In genomic region chr6:20845592-20845991, GRCh38 we compare ENCODE assay signal across 27 cellular contexts.
"Had no signal": no experiment of that assay in that cellular context is flagged by ENCODE, and none has a peak within 500 bp of the region (broad histone marks: within the 10 kb centered on the region; RNA-seq: fewer than 3 reads in every experiment).

No MANE protein-coding gene starts in this region.

- H2AFZ ChIP-seq: neural progenitor cell had no signal

- H3K9me3 ChIP-seq: heart left ventricle, left lung, lower lobe of right lung, right atrium auricular region, transverse colon had no signal

- H3K27ac ChIP-seq: heart left ventricle, left lung, lower lobe of right lung, neural progenitor cell, right atrium auricular region, transverse colon, WERI-Rb-1 had no signal

- DNase-seq: activated CD4-positive, alpha-beta memory T cell treated with anti-CD3 and anti-CD28 coated beads, Interleukin-2, amount 10 ng/mL, durations not matched to agents 7 days and 5 days; activated CD4-positive, alpha-beta T cell treated with anti-CD3 and anti-CD28 coated beads, Interleukin-2, amount 10 ng/mL, durations not matched to agents 7 days and 5 days; activated CD8-positive, alpha-beta memory T cell treated with anti-CD3 and anti-CD28 coated beads, Interleukin-2, amount 50 U/mL, for 48 hours; activated effector memory CD4-positive, alpha-beta T cell treated with anti-CD3 and anti-CD28 coated beads, Interleukin-2, amount 50 U/mL, for 16 hours; activated naive CD4-positive, alpha-beta T cell treated with anti-CD3 and anti-CD28 coated beads for 36 hours; activated naive CD8-positive, alpha-beta T cell treated with anti-CD3 and anti-CD28 coated beads, Interleukin-2, amount 10 ng/mL, durations not matched to agents 7 days and 5 days; amniotic stem cell; caudate nucleus; cortex of kidney; effector memory CD8-positive, alpha-beta T cell; foreskin fibroblast; heart left ventricle; hypothalamus; immature natural killer cell; left lung; lower lobe of right lung; mesenchymal stem cell; natural killer cell; occipital lobe; stimulated activated CD4-positive, alpha-beta T cell treated with anti-CD3 and anti-CD28 coated beads, Interleukin-15, amount 100 ng/mL, for 24 hours; stimulated activated CD4-positive, alpha-beta T cell treated with anti-CD3 and anti-CD28 coated beads, Interleukin-2, amount 100 ng/mL, for 24 hours; stimulated activated naive CD4-positive, alpha-beta T cell; T-cell; transverse colon; WERI-Rb-1 had no signal

- H3K36me3 Mint-ChIP-seq: natural killer cell, neural progenitor cell had no signal

- H3K9me3 Mint-ChIP-seq: activated naive CD4-positive, alpha-beta T cell treated with anti-CD3 and anti-CD28 coated beads for 36 hours; effector memory CD8-positive, alpha-beta T cell; immature natural killer cell; natural killer cell; neural progenitor cell; T-cell had no signal

- H3K4me1 ChIP-seq: left lung, lower lobe of right lung, neural progenitor cell, right atrium auricular region had no signal

- H3K36me3 ChIP-seq: heart left ventricle, left lung, lower lobe of right lung, neural progenitor cell, right atrium auricular region, transverse colon, WERI-Rb-1 had no signal

- H3K4me2 ChIP-seq: neural progenitor cell had no signal

- H3K4me3 Mint-ChIP-seq: activated CD4-positive, alpha-beta memory T cell treated with anti-CD3 and anti-CD28 coated beads, Interleukin-2, amount 10 ng/mL, durations not matched to agents 7 days and 5 days; activated CD4-positive, alpha-beta T cell treated with anti-CD3 and anti-CD28 coated beads, Interleukin-2, amount 10 ng/mL, durations not matched to agents 7 days and 5 days; activated naive CD4-positive, alpha-beta T cell treated with anti-CD3 and anti-CD28 coated beads for 36 hours; activated naive CD8-positive, alpha-beta T cell treated with anti-CD3 and anti-CD28 coated beads, Interleukin-2, amount 10 ng/mL, durations not matched to agents 7 days and 5 days; effector memory CD8-positive, alpha-beta T cell; immature natural killer cell; natural killer cell; neural progenitor cell; T-cell had no signal

- H3K4me3 ChIP-seq: heart left ventricle, left lung, lower lobe of right lung, neural progenitor cell, right atrium auricular region, transverse colon had no signal

- H3K4me1 Mint-ChIP-seq: neural progenitor cell had no signal

- H3K27me3 ChIP-seq: heart left ventricle, left lung, neural progenitor cell, right atrium auricular region, transverse colon had no signal

- H3K27ac Mint-ChIP-seq: activated CD4-positive, alpha-beta memory T cell treated with anti-CD3 and anti-CD28 coated beads, Interleukin-2, amount 10 ng/mL, durations not matched to agents 7 days and 5 days; activated CD4-positive, alpha-beta T cell treated with anti-CD3 and anti-CD28 coated beads, Interleukin-2, amount 10 ng/mL, durations not matched to agents 7 days and 5 days; activated naive CD4-positive, alpha-beta T cell treated with anti-CD3 and anti-CD28 coated beads for 36 hours; activated naive CD8-positive, alpha-beta T cell treated with anti-CD3 and anti-CD28 coated beads, Interleukin-2, amount 10 ng/mL, durations not matched to agents 7 days and 5 days; effector memory CD8-positive, alpha-beta T cell; immature natural killer cell; natural killer cell; neural progenitor cell; T-cell had no signal

- ATAC-seq: effector memory CD8-positive, alpha-beta T cell; heart left ventricle; left lung; lower lobe of right lung; natural killer cell; T-cell had no signal

- H3K9ac ChIP-seq: neural progenitor cell had no signal

- H3K27me3 Mint-ChIP-seq: activated CD4-positive, alpha-beta memory T cell treated with anti-CD3 and anti-CD28 coated beads, Interleukin-2, amount 10 ng/mL, durations not matched to agents 7 days and 5 days; activated CD4-positive, alpha-beta T cell treated with anti-CD3 and anti-CD28 coated beads, Interleukin-2, amount 10 ng/mL, durations not matched to agents 7 days and 5 days; activated naive CD8-positive, alpha-beta T cell treated with anti-CD3 and anti-CD28 coated beads, Interleukin-2, amount 10 ng/mL, durations not matched to agents 7 days and 5 days; effector memory CD8-positive, alpha-beta T cell; T-cell had no signal
